In the genomic region with DNA sequence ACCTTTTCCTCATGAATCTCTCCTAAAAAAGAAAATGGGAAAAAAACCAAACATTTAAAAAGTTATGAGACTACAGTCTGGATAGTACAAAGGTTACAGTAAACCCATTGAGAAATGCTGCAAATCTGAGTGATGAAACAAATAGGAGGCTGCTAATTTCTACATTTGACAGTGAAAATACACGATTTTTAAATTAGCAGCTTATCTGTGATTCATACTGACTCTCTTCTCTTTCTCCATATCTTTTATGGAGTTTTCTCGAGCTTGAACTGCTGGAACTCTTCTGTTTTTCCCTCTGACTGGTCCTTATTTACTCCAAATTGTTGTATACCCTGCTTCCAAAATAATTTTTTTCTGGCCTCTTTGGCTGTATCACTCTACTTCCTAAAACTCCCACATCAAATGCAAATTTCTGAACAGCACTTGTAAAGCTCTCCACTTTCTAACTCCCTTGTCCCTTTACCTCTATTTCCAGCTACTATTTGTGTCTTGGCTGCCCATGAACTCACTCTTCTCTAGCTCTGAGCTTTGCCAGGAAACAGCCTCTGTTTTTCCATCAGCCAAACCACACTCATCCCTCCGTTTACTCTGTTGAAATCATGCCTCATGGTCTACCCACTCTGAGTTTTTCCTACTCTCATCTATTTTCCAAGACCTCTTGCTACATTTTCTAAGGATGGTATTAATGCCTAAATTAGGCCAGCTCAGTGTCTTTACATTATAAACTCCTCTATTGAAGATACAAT, we compare ENCODE assay signal across 13 cellular contexts.
DNase-seq lines count a peak whose midpoint lies in the region; ATAC-seq, FAIRE-seq and TF ChIP-seq lines count a peak whose summit lies in the region.
"Had no signal": no experiment of that assay in that cellular context is flagged by ENCODE, and none has a peak within 500 bp of the region (broad histone marks: within the 10 kb centered on the region; RNA-seq: fewer than 3 reads in every experiment).

No MANE protein-coding gene starts in this region.

- WGBS in A549 (ENCODE audit: missing lambda C conversion rate), result 42% methylated on average over 3 of the region's 3 CpGs
- WGBS in lung, 2 donors, result 56 to 60% methylated on average over 3 of the region's 3 CpGs
- 53 to 54% methylated on average over 3 of the region's 3 CpGs for WGBS in lower leg skin, 2 donors

- TF ChIP-seq EP300 in A549 (IDR thresholded peaks at IDR 0.05), result no peak

- ATAC-seq in A549 (peak; percentile 37 to 42; a peak in 2 of 6 replicates), lung (ENCODE audit: insufficient read depth, low FRiP score) (peak; percentile 19), HG03175 (IDR thresholded peaks at IDR 0.05; ENCODE audit: unreplicated experiment) (no peak), HG02981 (IDR thresholded peaks at IDR 0.05; ENCODE audit: unreplicated experiment) (no peak), GM21825 (IDR thresholded peaks at IDR 0.05; ENCODE audit: unreplicated experiment) (no peak)
- ATAC-seq: GM12878 had no signal

- DNase-seq in A549 (ENCODE audit: low read depth in 1 of 2, low spot score in 1 of 2) (no peak), H4 (ENCODE audit: low spot score) (peak; percentile 40), astrocyte of the hippocampus (ENCODE audit: low read depth, low spot score) (peak; percentile 69), lung (ENCODE audit: low spot score) (no peak), lower leg skin (ENCODE audit: low spot score in 2 of 2) (no peak)
- DNase-seq: CD4-positive, CD25-positive, alpha-beta regulatory T cell; effector CD8-positive, alpha-beta T cell; islet precursor cell; NCI-H526 had no signal

- no peaks in the 10 kb centered on the region for H3K27me3 ChIP-seq in lung (ENCODE audit: control insufficient read depth, insufficient read depth)

- TF ChIP-seq RAD21 in A549 (conservative IDR thresholded peaks at IDR 0.05 in 1 of 2, IDR thresholded peaks at IDR 0.05 in 1 of 2), result no peak

- intact Hi-C loops in lower leg skin (cut with DNase I; ENCODE audit: low total_unique reads), result no loop called here

- TF ChIP-seq CTCF in A549 (IDR thresholded peaks at IDR 0.05), result no peak
- no peak for TF ChIP-seq CTCF in lung (IDR thresholded peaks at IDR 0.05; ENCODE audit: control extremely low read depth, extremely low read depth)
- TF ChIP-seq CTCF in lower leg skin (IDR thresholded peaks at IDR 0.05), result no peak

- H3K4me2 ChIP-seq in A549, result peak overlapping the region; percentile 62

- H3K27ac ChIP-seq in A549 (peak overlapping the region; percentile 29 to 53; a peak in 4 of 6 replicates), lung (ENCODE audit: low read depth in 1 of 2, low read length in 1 of 2) (peak overlapping the region in 1 of 2 donors; percentile 71)

- H3K36me3 ChIP-seq in lung (ENCODE audit: control insufficient read depth in 2 of 2, insufficient read depth in 2 of 2, low read length in 2 of 2), result no peaks in the 10 kb centered on the region

- CTCF ChIA-PET in A549 (lab: Yijun Ruan, JAX), result interaction anchor here (1.6 to 2.1 kb wide), 2 partner anchors 9 to 550 kb away, joined by 3 to 6 read pairs; no protein-coding TSS in a partner anchor

- no peak overlapping the region for H3K4me3 ChIP-seq in A549
- H3K4me3 ChIP-seq in lung, result no peak overlapping the region
- H3K4me3 ChIP-seq in lower leg skin (ENCODE audit: low read depth, poor library complexity, severe bottlenecking), result no peak overlapping the region
- H3K4me3 ChIP-seq: GM12878 had no signal

- no peak for FAIRE-seq in A549 (lab: Jason Lieb, UNC)
- FAIRE-seq: GM12878 had no signal

- H3K9me3 ChIP-seq in A549, result no peaks in the 10 kb centered on the region
- no peaks in the 10 kb centered on the region for H3K9me3 ChIP-seq in lung (ENCODE audit: control insufficient read depth in 2 of 2, insufficient read depth in 1 of 2, low read length in 1 of 2)

- peaks cover 49% of the 10 kb centered on the region for H3K4me1 ChIP-seq in A549
- H3K4me1 ChIP-seq in lung (ENCODE audit: control insufficient read depth in 2 of 2, insufficient read depth in 2 of 2, low read length in 2 of 2), result peaks cover 1 to 21% of the 10 kb centered on the region in 2 donors

- no peak for TF ChIP-seq POLR2A in A549 (IDR thresholded peaks at IDR 0.05; ENCODE audit: low read length)
- TF ChIP-seq POLR2A in lower leg skin (IDR thresholded peaks at IDR 0.05), result no peak

- POLR2A ChIA-PET in A549 (lab: Yijun Ruan, JAX), result no interaction called here

TF ChIP-seq in A549, 52 proteins besides CTCF, POLR2A, EP300 and RAD21:
- TF ChIP-seq NR3C1 (IDR thresholded peaks at IDR 0.05), result no peak
- no peak for TF ChIP-seq RNF2 (IDR thresholded peaks at IDR 0.05; ENCODE audit: borderline replicate concordance, low read depth)
- no peak for TF ChIP-seq ESRRA (IDR thresholded peaks at IDR 0.05; ENCODE audit: borderline replicate concordance, low read length)
- TF ChIP-seq HOXB5 (CRISPR knock-in tag; IDR thresholded peaks at IDR 0.05), result no peak
- no peak for TF ChIP-seq HOXB13 (CRISPR knock-in tag; IDR thresholded peaks at IDR 0.05; ENCODE audit: low read depth)
- TF ChIP-seq NPAS2 (CRISPR knock-in tag; IDR thresholded peaks at IDR 0.05; ENCODE audit: borderline replicate concordance), result no peak
- no peak for TF ChIP-seq EHMT2 (IDR thresholded peaks at IDR 0.05; ENCODE audit: low read depth)
- TF ChIP-seq KDM5A (IDR thresholded peaks at IDR 0.05), result no peak
- TF ChIP-seq, protein P1, sequence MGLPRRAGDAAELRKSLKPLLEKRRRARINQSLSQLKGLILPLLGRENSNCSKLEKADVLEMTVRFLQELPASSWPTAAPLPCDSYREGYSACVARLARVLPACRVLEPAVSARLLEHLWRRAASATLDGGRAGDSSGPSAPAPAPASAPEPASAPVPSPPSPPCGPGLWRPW (IDR thresholded peaks at IDR 0.05), result no peak
- no peak for TF ChIP-seq ELK1 (IDR thresholded peaks at IDR 0.05; ENCODE audit: low read depth, low read length)
- no peak for TF ChIP-seq ZNF302 (CRISPR knock-in tag; IDR thresholded peaks at IDR 0.05)
- TF ChIP-seq CBX8 (IDR thresholded peaks at IDR 0.05), result no peak
- TF ChIP-seq SREBF2 (IDR thresholded peaks at IDR 0.05), result no peak
- TF ChIP-seq MAZ (IDR thresholded peaks at IDR 0.05; ENCODE audit: borderline replicate concordance, low read depth, low read length), result no peak

Comparison
In these comparisons a context has a peak if more than half of its experiments do, and no peak if none do; other contexts are left out.
1. ATAC-seq: peak in A549 (2 of 2) and lung (single experiment); none in HG03175 (single experiment), HG02981 (single experiment) and GM21825 (single experiment).
2. DNase-seq: peak in H4 (single experiment) and astrocyte of the hippocampus (single experiment); none in A549 (0 of 2), lung (single experiment) and lower leg skin (0 of 2).